8 cellular contexts compared by ENCODE assay signal in genomic region chr6:143449731-143450452, GRCh38. TPM values are rescaled to one million over a fixed set of nuclear protein-coding genes. Genes with fewer than 3 reads are reported as not detected.
DNase-seq lines count a peak whose midpoint lies in the region; ATAC-seq, FAIRE-seq and TF ChIP-seq lines count a peak whose summit lies in the region.

No MANE protein-coding gene starts in this region.

- intact Hi-C loops in ascending aorta (cut with DNase I), result loop anchor here (1.0 to 5.0 kb wide), 3 partner anchors 61 to 1303 kb away; partner anchors contain the start of genes FUCA2, NMBR and VTA1

- POLR2A ChIA-PET in A549 (lab: Yijun Ruan, JAX), result interaction anchor here (1.0 to 1.2 kb wide), 4 partner anchors 8 to 975 kb away, joined by 3 to 7 read pairs (median 4); partner anchors contain the start of gene FUCA2

- 5% methylated on average over 18 of the region's 18 CpGs for WGBS in A549 (ENCODE audit: missing lambda C conversion rate)
- WGBS in iPS DF 6.9 (ENCODE audit: insufficient coverage, insufficient read length), result no CpG with 5 or more reads among the region's 18 CpGs

- no peaks in the 10 kb centered on the region for H3K36me3 ChIP-seq in ascending aorta
- no peaks in the 10 kb centered on the region for H3K36me3 ChIP-seq in iPS DF 6.9 (ENCODE audit: control insufficient read depth, insufficient read depth, low read length)
- no peaks in the 10 kb centered on the region for H3K36me3 ChIP-seq in skeletal muscle satellite cell (ENCODE audit: insufficient read depth, low read length)

- peak overlapping the region; percentile 88 to 97 for H3K27ac ChIP-seq in A549
- peak overlapping the region; percentile 44 to 70 for H3K27ac ChIP-seq in ascending aorta
- H3K27ac ChIP-seq in iPS DF 6.9 (ENCODE audit: low read length), result no peak overlapping the region

- ATAC-seq in A549, result peak; percentile 20 to 23; a peak in 2 of 6 replicates
- peak; percentile 11 for ATAC-seq in HG03064 (IDR thresholded peaks at IDR 0.05; ENCODE audit: low read depth, unreplicated experiment)

- no peak for TF ChIP-seq EP300 in A549 (IDR thresholded peaks at IDR 0.05)

- H3K27me3 ChIP-seq in ascending aorta, result no peaks in the 10 kb centered on the region
- 0 out of 2 replicates have a peak, but pooled peaks cover 1% of the 10 kb centered on the region for H3K27me3 ChIP-seq in iPS DF 6.9 (ENCODE audit: control insufficient read depth, insufficient read depth, low read length)
- H3K27me3 ChIP-seq in skeletal muscle satellite cell (ENCODE audit: control insufficient read depth, insufficient read depth, low read length), result no peaks in the 10 kb centered on the region

- no peak for TF ChIP-seq POLR2A in A549 (IDR thresholded peaks at IDR 0.05; ENCODE audit: low read length)

- H3K4me3 ChIP-seq in A549, result peak overlapping the region; percentile 87
- peak overlapping the region; percentile 56 to 83 for H3K4me3 ChIP-seq in ascending aorta
- peak overlapping the region; percentile 53; the same call in 1 of the 2 replicates for H3K4me3 ChIP-seq in iPS DF 6.9 (ENCODE audit: low read length)
- peak overlapping the region; percentile 98 for H3K4me3 ChIP-seq in skeletal muscle satellite cell (ENCODE audit: low read length)

- CTCF ChIA-PET in A549 (lab: Yijun Ruan, JAX), result no interaction called here

- TF ChIP-seq CTCF in A549 (IDR thresholded peaks at IDR 0.05) (no peak), GM10266 (IDR thresholded peaks at IDR 0.05; ENCODE audit: control insufficient read depth, insufficient read depth, low read depth, missing control alignments) (no peak), ascending aorta (IDR thresholded peaks at IDR 0.05) (no peak)

- H3K4me1 ChIP-seq in A549 (0 out of 3 replicates have a peak, but pooled peaks cover 10% of the 10 kb centered on the region), ascending aorta (peaks cover 0 to 8% of the 10 kb centered on the region in 2 donors), iPS DF 6.9 (ENCODE audit: control insufficient read depth, insufficient read depth, low read length) (no peaks in the 10 kb centered on the region), skeletal muscle satellite cell (ENCODE audit: control insufficient read depth, insufficient read depth, low read length) (peaks cover 8% of the 10 kb centered on the region)

- TF ChIP-seq RAD21 in A549 (conservative IDR thresholded peaks at IDR 0.05 in 1 of 2, IDR thresholded peaks at IDR 0.05 in 1 of 2), result no peak

- peak overlapping the region; percentile 79 for H3K4me2 ChIP-seq in A549
- H3K4me2 ChIP-seq in skeletal muscle satellite cell (ENCODE audit: low read length), result peak overlapping the region; percentile 93

- no peak for FAIRE-seq in A549 (lab: Jason Lieb, UNC)

- DNase-seq in A549 (ENCODE audit: low read depth in 1 of 2, low spot score in 1 of 2) (peak in 1 of 2 experiments; percentile 14), GM10266 (ENCODE audit: extremely low spot score) (peak; percentile 12), RPMI7951 (ENCODE audit: low read depth) (peak; percentile 54), ascending aorta (ENCODE audit: low spot score in 2 of 2) (no peak), iPS DF 6.9 (ENCODE audit: low read depth, low spot score) (no peak), NCI-H1436 (lab: John Stamatoyannopoulos, UW) (no peak)

- no peaks in the 10 kb centered on the region for H3K9me3 ChIP-seq in A549
- H3K9me3 ChIP-seq in ascending aorta, result no peaks in the 10 kb centered on the region
- no peaks in the 10 kb centered on the region for H3K9me3 ChIP-seq in iPS DF 6.9 (ENCODE audit: control insufficient read depth, insufficient read depth, low read length)
- no peaks in the 10 kb centered on the region for H3K9me3 ChIP-seq in skeletal muscle satellite cell (replicated peaks; ENCODE audit: low read length)

- peak overlapping the region; percentile 95 for H3K9ac ChIP-seq in skeletal muscle satellite cell (ENCODE audit: low read depth, low read length)

TF ChIP-seq in A549, 52 proteins besides CTCF, POLR2A, EP300 and RAD21:
- TF ChIP-seq PHF8 (IDR thresholded peaks at IDR 0.05; ENCODE audit: borderline replicate concordance, low read depth) (no peak), REST (IDR thresholded peaks at IDR 0.05) (no peak), NR3C1 (IDR thresholded peaks at IDR 0.05) (no peak), GATA3 (IDR thresholded peaks at IDR 0.05; ENCODE audit: borderline replicate concordance) (no peak), HOXB13 (CRISPR knock-in tag; IDR thresholded peaks at IDR 0.05; ENCODE audit: low read depth) (no peak), CHD2 (IDR thresholded peaks at IDR 0.05; ENCODE audit: low read length, partially characterized antibody) (no peak), CBX2 (IDR thresholded peaks at IDR 0.05; ENCODE audit: borderline replicate concordance, low read depth) (no peak), ZNF302 (CRISPR knock-in tag; IDR thresholded peaks at IDR 0.05) (no peak), NFE2L2 (conservative IDR thresholded peaks at IDR 0.05; ENCODE audit: low read length) (no peak), JUNB (IDR thresholded peaks at IDR 0.05) (no peak), CHD4 (IDR thresholded peaks at IDR 0.05; ENCODE audit: borderline replicate concordance) (no peak), HES2 (IDR thresholded peaks at IDR 0.05) (no peak), BHLHE40 (IDR thresholded peaks at IDR 0.05; ENCODE audit: low read depth, low read length) (no peak), ZFP36 (IDR thresholded peaks at IDR 0.05; ENCODE audit: borderline replicate concordance, partially characterized antibody) (no peak), FOXS1 (CRISPR knock-in tag; IDR thresholded peaks at IDR 0.05) (no peak), CBX8 (IDR thresholded peaks at IDR 0.05) (no peak), HDAC2 (IDR thresholded peaks at IDR 0.05) (no peak), HEYL (CRISPR knock-in tag; IDR thresholded peaks at IDR 0.05) (no peak)

RNA-seq across cellular contexts. Expression of gene ADAT2, which starts 0.6 kb away (rescaled TPM):
- 5.1 and 7.1 TPM in 2 replicates for polyA plus RNA-seq in A549 (2011; rRNA removed)
- 2.1 and 2.3 TPM in 2 replicates for polyA plus RNA-seq in A549 (2012; cell fraction: cytosol; rRNA removed)
- 3.6 and 5.0 TPM in 2 replicates for polyA plus RNA-seq in A549 (2012; cell fraction: nucleus; rRNA removed)
- 7.8 to 8.2 TPM (median 8.0 TPM) in 3 replicates for polyA plus RNA-seq in A549 (2017; fragmentation: RNase III; extraction: RNeasy Plus Mini Kit Qiagen cat#74134 plus additional on column Dnase treatment)
- polyA minus RNA-seq in A549 (2011; rRNA and poly(A)+ RNA removed), result 1.7 and 2.8 TPM in 2 replicates
- 4.6 and 7.0 TPM in 2 replicates for total RNA-seq in RPMI7951 (2014; rRNA removed; shearing (Covaris generic))
- total RNA-seq in ascending aorta, result 24.8 TPM
- total RNA-seq in skeletal muscle satellite cell (2012; rRNA removed), result 9.8 and 10.4 TPM in 2 replicates

RNA-seq across cellular contexts. Expression of gene PEX3, which starts 0.7 kb away (rescaled TPM):
- polyA plus RNA-seq in A549 (2011; rRNA removed) (24.7 and 25.9 TPM in 2 replicates), A549 (2017; fragmentation: RNase III; extraction: RNeasy Plus Mini Kit Qiagen cat#74134 plus additional on column Dnase treatment) (14.0 to 15.7 TPM (median 15.1 TPM) in 3 replicates)
- 10.3 and 11.2 TPM in 2 replicates for polyA plus RNA-seq in A549 (2012; cell fraction: cytosol; rRNA removed)
- polyA plus RNA-seq in A549 (2012; cell fraction: nucleus; rRNA removed), result 3.2 and 4.5 TPM in 2 replicates
- 12.1 and 12.4 TPM in 2 replicates for polyA minus RNA-seq in A549 (2011; rRNA and poly(A)+ RNA removed)
- total RNA-seq in RPMI7951 (2014; rRNA removed; shearing (Covaris generic)), result 28.5 and 41.6 TPM in 2 replicates
- 0.96 TPM for total RNA-seq in ascending aorta
- 18.0 and 24.9 TPM in 2 replicates for total RNA-seq in skeletal muscle satellite cell (2012; rRNA removed)

Comparison
In these comparisons a context has a peak if more than half of its experiments do, and no peak if none do; other contexts are left out.
1. DNase-seq: peak in GM10266 (single experiment) and RPMI7951 (single experiment); none in ascending aorta (0 of 2), iPS DF 6.9 (single experiment) and NCI-H1436 (single experiment).
2. RNA of gene PEX3, which starts 0.7 kb away (total RNA-seq): 28.5 to 41.6 TPM in RPMI7951; 0.96 TPM in ascending aorta (single experiment); every median in the first group is over 10 times any median in the second.
3. Peak in every context shown above with its lines, with median percentiles within 50 percentile points of each other: H3K4me3 ChIP-seq.